ENCODE assay signal across 1 cellular context in the genomic region with DNA sequence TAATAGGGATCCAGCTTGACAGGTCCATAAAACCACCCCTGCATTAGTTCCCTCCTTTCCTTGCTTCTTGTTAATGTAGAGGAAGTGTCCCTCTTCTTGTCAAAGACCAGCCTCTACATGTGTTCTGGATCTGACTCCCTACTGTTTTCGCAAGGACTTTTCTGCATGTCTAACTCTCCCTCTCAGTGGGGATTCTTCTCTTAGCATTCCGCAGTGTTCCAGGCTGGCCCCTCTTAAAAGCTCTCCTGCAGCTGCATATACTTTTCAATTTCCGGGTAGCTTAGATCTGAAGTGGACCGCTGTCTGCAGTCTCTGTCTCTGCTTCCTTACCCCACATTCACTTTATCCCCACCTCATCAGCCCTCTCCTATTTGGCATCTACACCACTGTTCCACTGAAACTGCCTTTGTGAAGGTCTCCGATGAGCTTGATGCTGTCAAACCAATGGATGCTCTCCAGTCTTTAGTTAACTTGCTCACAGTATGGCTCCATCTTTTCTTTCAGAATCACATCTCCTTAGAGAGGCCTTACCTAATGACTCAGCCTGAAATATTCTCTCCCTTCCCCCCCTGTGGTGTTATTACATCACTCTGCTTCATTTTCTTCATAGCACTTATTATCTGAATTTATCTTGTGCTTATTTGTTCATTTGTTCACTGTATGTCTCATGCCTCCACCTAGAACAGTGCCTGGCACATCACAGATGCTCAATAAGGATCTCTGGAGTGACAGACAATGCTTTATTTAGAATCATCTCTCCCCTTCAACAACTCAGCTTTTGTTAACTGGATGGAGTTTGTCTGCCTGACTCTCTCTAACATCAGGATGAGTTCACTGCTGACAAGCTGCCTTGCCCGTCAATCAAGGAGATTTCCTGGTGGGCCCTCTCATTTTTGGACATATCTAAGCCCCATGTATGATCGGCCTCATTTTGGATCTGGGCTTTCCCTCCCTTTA.
TF ChIP-seq lines count a peak whose summit lies in the region.

No MANE protein-coding gene starts in this region.

TF ChIP-seq in GM12878, 131 proteins besides CTCF, POLR2A, EP300 and RAD21 (continued from another document and continues in another):
- TF ChIP-seq, protein P1, sequence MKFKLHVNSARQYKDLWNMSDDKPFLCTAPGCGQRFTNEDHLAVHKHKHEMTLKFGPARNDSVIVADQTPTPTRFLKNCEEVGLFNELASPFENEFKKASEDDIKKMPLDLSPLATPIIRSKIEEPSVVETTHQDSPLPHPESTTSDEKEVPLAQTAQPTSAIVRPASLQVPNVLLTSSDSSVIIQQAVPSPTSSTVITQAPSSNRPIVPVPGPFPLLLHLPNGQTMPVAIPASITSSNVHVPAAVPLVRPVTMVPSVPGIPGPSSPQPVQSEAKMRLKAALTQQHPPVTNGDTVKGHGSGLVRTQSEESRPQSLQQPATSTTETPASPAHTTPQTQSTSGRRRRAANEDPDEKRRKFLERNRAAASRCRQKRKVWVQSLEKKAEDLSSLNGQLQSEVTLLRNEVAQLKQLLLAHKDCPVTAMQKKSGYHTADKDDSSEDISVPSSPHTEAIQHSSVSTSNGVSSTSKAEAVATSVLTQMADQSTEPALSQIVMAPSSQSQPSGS (IDR thresholded peaks at IDR 0.05; ENCODE audit: low read length): peak; percentile 67
- no peak for TF ChIP-seq TCF12 (IDR thresholded peaks at IDR 0.05; ENCODE audit: low read depth, low read length)
- TF ChIP-seq FOXK2 (IDR thresholded peaks at IDR 0.05): no peak
- TF ChIP-seq POLR2AphosphoS5 (IDR thresholded peaks at IDR 0.05; ENCODE audit: low read length): no peak
- no peak for TF ChIP-seq FOXM1 (IDR thresholded peaks at IDR 0.05; ENCODE audit: low read depth, low read length)
- no peak for TF ChIP-seq GATAD2B (conservative IDR thresholded peaks at IDR 0.05; ENCODE audit: low read depth)
- TF ChIP-seq, protein P2, sequence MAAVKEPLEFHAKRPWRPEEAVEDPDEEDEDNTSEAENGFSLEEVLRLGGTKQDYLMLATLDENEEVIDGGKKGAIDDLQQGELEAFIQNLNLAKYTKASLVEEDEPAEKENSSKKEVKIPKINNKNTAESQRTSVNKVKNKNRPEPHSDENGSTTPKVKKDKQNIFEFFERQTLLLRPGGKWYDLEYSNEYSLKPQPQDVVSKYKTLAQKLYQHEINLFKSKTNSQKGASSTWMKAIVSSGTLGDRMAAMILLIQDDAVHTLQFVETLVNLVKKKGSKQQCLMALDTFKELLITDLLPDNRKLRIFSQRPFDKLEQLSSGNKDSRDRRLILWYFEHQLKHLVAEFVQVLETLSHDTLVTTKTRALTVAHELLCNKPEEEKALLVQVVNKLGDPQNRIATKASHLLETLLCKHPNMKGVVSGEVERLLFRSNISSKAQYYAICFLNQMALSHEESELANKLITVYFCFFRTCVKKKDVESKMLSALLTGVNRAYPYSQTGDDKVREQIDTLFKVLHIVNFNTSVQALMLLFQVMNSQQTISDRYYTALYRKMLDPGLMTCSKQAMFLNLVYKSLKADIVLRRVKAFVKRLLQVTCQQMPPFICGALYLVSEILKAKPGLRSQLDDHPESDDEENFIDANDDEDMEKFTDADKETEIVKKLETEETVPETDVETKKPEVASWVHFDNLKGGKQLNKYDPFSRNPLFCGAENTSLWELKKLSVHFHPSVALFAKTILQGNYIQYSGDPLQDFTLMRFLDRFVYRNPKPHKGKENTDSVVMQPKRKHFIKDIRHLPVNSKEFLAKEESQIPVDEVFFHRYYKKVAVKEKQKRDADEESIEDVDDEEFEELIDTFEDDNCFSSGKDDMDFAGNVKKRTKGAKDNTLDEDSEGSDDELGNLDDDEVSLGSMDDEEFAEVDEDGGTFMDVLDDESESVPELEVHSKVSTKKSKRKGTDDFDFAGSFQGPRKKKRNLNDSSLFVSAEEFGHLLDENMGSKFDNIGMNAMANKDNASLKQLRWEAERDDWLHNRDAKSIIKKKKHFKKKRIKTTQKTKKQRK (IDR thresholded peaks at IDR 0.05; ENCODE audit: low read depth, low read length): no peak
- 0 out of 2 replicates have a peak, but pooled peaks have one; percentile 57 for TF ChIP-seq NFIC (IDR thresholded peaks at IDR 0.05; ENCODE audit: low read depth, low read length)
- no peak for TF ChIP-seq PAX5 (IDR thresholded peaks at IDR 0.05; ENCODE audit: borderline replicate concordance, low read depth, low read length)
- TF ChIP-seq RBBP5 (conservative IDR thresholded peaks at IDR 0.05): no peak
- TF ChIP-seq RFX5 (IDR thresholded peaks at IDR 0.05; ENCODE audit: low read depth, low read length): no peak
- TF ChIP-seq IKZF2 (IDR thresholded peaks at IDR 0.05): no peak
- TF ChIP-seq ZNF384 (IDR thresholded peaks at IDR 0.05; ENCODE audit: borderline replicate concordance, low read depth, low read length): no peak
- no peak for TF ChIP-seq MYB (IDR thresholded peaks at IDR 0.05; ENCODE audit: borderline replicate concordance, low read depth, low read length)
- TF ChIP-seq STAT1 (conservative IDR thresholded peaks at IDR 0.05): no peak
- TF ChIP-seq TCF7 (IDR thresholded peaks at IDR 0.05; ENCODE audit: borderline replicate concordance): no peak
- TF ChIP-seq CEBPB (IDR thresholded peaks at IDR 0.05; ENCODE audit: borderline replicate concordance in 1 of 2, low read depth in 2 of 2, low read length in 2 of 2): no peak
- no peak for TF ChIP-seq SUZ12 (IDR thresholded peaks at IDR 0.05; ENCODE audit: unreplicated experiment)
- no peak for TF ChIP-seq SKIL (IDR thresholded peaks at IDR 0.05; ENCODE audit: low read depth, poor library complexity, severe bottlenecking)
- TF ChIP-seq WRNIP1 (IDR thresholded peaks at IDR 0.05; ENCODE audit: borderline replicate concordance, low read depth, low read length): no peak
- TF ChIP-seq NKRF (conservative IDR thresholded peaks at IDR 0.05): no peak
- peak; percentile 28; the same call in 1 of the 2 replicates for TF ChIP-seq ATF7 (IDR thresholded peaks at IDR 0.05; ENCODE audit: low read depth)
- no peak for TF ChIP-seq HCFC1 (IDR thresholded peaks at IDR 0.05; ENCODE audit: low read length)
- 0 out of 2 replicates have a peak, but pooled peaks have one; percentile 18 for TF ChIP-seq EED (IDR thresholded peaks at IDR 0.05; ENCODE audit: low read depth)
- no peak for TF ChIP-seq MAX (IDR thresholded peaks at IDR 0.05; ENCODE audit: low read depth, low read length)
- TF ChIP-seq RAD51 (IDR thresholded peaks at IDR 0.05): no peak
- TF ChIP-seq PAX8 (IDR thresholded peaks at IDR 0.05): no peak
- TF ChIP-seq SREBF2 (IDR thresholded peaks at IDR 0.05; ENCODE audit: low read length): no peak
- no peak for TF ChIP-seq RB1 (IDR thresholded peaks at IDR 0.05; ENCODE audit: borderline replicate concordance)
- TF ChIP-seq, protein P3, sequence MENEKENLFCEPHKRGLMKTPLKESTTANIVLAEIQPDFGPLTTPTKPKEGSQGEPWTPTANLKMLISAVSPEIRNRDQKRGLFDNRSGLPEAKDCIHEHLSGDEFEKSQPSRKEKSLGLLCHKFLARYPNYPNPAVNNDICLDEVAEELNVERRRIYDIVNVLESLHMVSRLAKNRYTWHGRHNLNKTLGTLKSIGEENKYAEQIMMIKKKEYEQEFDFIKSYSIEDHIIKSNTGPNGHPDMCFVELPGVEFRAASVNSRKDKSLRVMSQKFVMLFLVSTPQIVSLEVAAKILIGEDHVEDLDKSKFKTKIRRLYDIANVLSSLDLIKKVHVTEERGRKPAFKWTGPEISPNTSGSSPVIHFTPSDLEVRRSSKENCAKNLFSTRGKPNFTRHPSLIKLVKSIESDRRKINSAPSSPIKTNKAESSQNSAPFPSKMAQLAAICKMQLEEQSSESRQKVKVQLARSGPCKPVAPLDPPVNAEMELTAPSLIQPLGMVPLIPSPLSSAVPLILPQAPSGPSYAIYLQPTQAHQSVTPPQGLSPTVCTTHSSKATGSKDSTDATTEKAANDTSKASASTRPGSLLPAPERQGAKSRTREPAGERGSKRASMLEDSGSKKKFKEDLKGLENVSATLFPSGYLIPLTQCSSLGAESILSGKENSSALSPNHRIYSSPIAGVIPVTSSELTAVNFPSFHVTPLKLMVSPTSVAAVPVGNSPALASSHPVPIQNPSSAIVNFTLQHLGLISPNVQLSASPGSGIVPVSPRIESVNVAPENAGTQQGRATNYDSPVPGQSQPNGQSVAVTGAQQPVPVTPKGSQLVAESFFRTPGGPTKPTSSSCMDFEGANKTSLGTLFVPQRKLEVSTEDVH (IDR thresholded peaks at IDR 0.05; ENCODE audit: low read depth, partially characterized antibody): no peak
- no peak for TF ChIP-seq FOS (IDR thresholded peaks at IDR 0.05; ENCODE audit: borderline replicate concordance, extremely low read depth, insufficient read length)
- no peak for TF ChIP-seq BMI1 (IDR thresholded peaks at IDR 0.05; ENCODE audit: borderline replicate concordance)
- no peak for TF ChIP-seq HDAC6 (IDR thresholded peaks at IDR 0.05; ENCODE audit: unreplicated experiment)
- TF ChIP-seq CREB1 (IDR thresholded peaks at IDR 0.05; ENCODE audit: low read depth): 0 out of 2 replicates have a peak, but pooled peaks have one; percentile 47
- no peak for TF ChIP-seq STAT3 (IDR thresholded peaks at IDR 0.05; ENCODE audit: low read depth, low read length)
- no peak for TF ChIP-seq HSF1 (IDR thresholded peaks at IDR 0.05; ENCODE audit: low read depth, low read length)
- TF ChIP-seq SMAD1 (IDR thresholded peaks at IDR 0.05; ENCODE audit: low read depth, partially characterized antibody): no peak
- no peak for TF ChIP-seq TAF1 (IDR thresholded peaks at IDR 0.05; ENCODE audit: borderline replicate concordance, low read depth, low read length)
- TF ChIP-seq, protein P4, sequence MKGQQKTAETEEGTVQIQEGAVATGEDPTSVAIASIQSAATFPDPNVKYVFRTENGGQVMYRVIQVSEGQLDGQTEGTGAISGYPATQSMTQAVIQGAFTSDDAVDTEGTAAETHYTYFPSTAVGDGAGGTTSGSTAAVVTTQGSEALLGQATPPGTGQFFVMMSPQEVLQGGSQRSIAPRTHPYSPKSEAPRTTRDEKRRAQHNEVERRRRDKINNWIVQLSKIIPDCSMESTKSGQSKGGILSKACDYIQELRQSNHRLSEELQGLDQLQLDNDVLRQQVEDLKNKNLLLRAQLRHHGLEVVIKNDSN (IDR thresholded peaks at IDR 0.05; ENCODE audit: borderline replicate concordance, extremely low read length, insufficient read depth, low read depth, low read length): no peak
- no peak for TF ChIP-seq KLF5 (IDR thresholded peaks at IDR 0.05; ENCODE audit: partially characterized antibody)
- TF ChIP-seq EGR1 (IDR thresholded peaks at IDR 0.05; ENCODE audit: borderline replicate concordance in 1 of 2, low read depth in 2 of 2, low read length in 2 of 2): no peak
- TF ChIP-seq CREM (IDR thresholded peaks at IDR 0.05; ENCODE audit: low read depth): peak; percentile 46
- TF ChIP-seq SREBF1 (IDR thresholded peaks at IDR 0.05; ENCODE audit: low read length): no peak
